In genomic region chr16:85570735-85571562, GRCh38 we compare ENCODE assay signal across 8 cellular contexts.
DNase-seq lines count a peak whose midpoint lies in the region; ATAC-seq and TF ChIP-seq lines count a peak whose summit lies in the region.

No MANE protein-coding gene starts in this region.

- H3K9ac ChIP-seq in subcutaneous abdominal adipose tissue (ENCODE audit: low read length in 5 of 5), result peak overlapping the region in 3 of 5 donors; percentile 8 to 48 (median 48)

- H3K27me3 ChIP-seq in subcutaneous abdominal adipose tissue (ENCODE audit: control insufficient read depth in 5 of 5, insufficient read depth in 4 of 5, low read length in 5 of 5), result no peaks in the 10 kb centered on the region

- peak overlapping the region; percentile 74 for H3K27ac ChIP-seq in subcutaneous abdominal adipose tissue (ENCODE audit: low read depth, low read length)

- peak; percentile 50 for ATAC-seq in GM21723 (IDR thresholded peaks at IDR 0.05; ENCODE audit: unreplicated experiment)

- TF ChIP-seq POLR2A in erythroblast (IDR thresholded peaks at IDR 0.05; ENCODE audit: low read length), result no peak

- H3K4me3 ChIP-seq in subcutaneous abdominal adipose tissue (ENCODE audit: low read depth in 1 of 5, low read length in 5 of 5), result peak overlapping the region in 1 of 5 donors; percentile 18

- DNase-seq in GF-D8 (lab: John Stamatoyannopoulos, UW) (peak; percentile 97), NOMO-1 treated with dmso at 0.1 percent for 144 hours (lab: John Stamatoyannopoulos, UW; ENCODE audit: unreplicated experiment) (peak; percentile 98), erythroblast (lab: John Stamatoyannopoulos, UW) (peak; percentile 89 to 94), NCI-H187 (lab: John Stamatoyannopoulos, UW) (no peak), NCI-H1092 (lab: John Stamatoyannopoulos, UW) (no peak), AG08396 (ENCODE audit: low spot score) (no peak)

- peaks cover 27 to 97% (median 94%) of the 10 kb centered on the region in 5 donors for H3K4me1 ChIP-seq in subcutaneous abdominal adipose tissue (ENCODE audit: control insufficient read depth in 5 of 5, insufficient read depth in 5 of 5, low read length in 5 of 5)

- peaks cover 0 to 7% (median 0%) of the 10 kb centered on the region in 5 donors for H3K36me3 ChIP-seq in subcutaneous abdominal adipose tissue (ENCODE audit: control insufficient read depth in 5 of 5, insufficient read depth in 5 of 5, low read length in 5 of 5)

- peaks cover 0 to 8% (median 4%) of the 10 kb centered on the region in 5 donors for H3K9me3 ChIP-seq in subcutaneous abdominal adipose tissue (ENCODE audit: control insufficient read depth in 5 of 5, low read length in 5 of 5)

Comparison
In these comparisons a context has a peak if more than half of its experiments do, and no peak if none do; other contexts are left out.
1. DNase-seq: peak in GF-D8 (single experiment), NOMO-1 treated with dmso at 0.1 percent for 144 hours (single experiment) and erythroblast (2 of 2); none in NCI-H187 (0 of 2), NCI-H1092 (single experiment) and AG08396 (single experiment).